In genomic region chr11:68312780-68313573, GRCh38 we compare ENCODE assay signal across 8 cellular contexts. TPM values are rescaled to one million over a fixed set of nuclear protein-coding genes. Genes with fewer than 3 reads are reported as not detected.
DNase-seq lines count a peak whose midpoint lies in the region; ATAC-seq and TF ChIP-seq lines count a peak whose summit lies in the region.

No MANE protein-coding gene starts in this region.

- peak; percentile 27 for DNase-seq in activated CD4-positive, alpha-beta T cell treated with anti-CD3 and anti-CD28 coated beads, Interleukin-2, amount 10 ng/mL, durations not matched to agents 7 days and 5 days
- no peak for DNase-seq in activated CD4-positive, alpha-beta T cell treated with anti-CD3 and anti-CD28 coated beads for 4 hours
- DNase-seq in esophagus muscularis mucosa (ENCODE audit: extremely low spot score): no peak
- peak; percentile 56 for DNase-seq in neural progenitor cell (ENCODE audit: low spot score)
- DNase-seq in central memory CD4-positive, alpha-beta T cell: no peak

- H3K27ac Mint-ChIP-seq in activated CD4-positive, alpha-beta T cell treated with anti-CD3 and anti-CD28 coated beads, Interleukin-2, amount 10 ng/mL, durations not matched to agents 7 days and 5 days: peak overlapping the region; percentile 85
- H3K27ac Mint-ChIP-seq in neural progenitor cell: peak overlapping the region; percentile 93

- H3K4me3 ChIP-seq in esophagus muscularis mucosa (peak overlapping the region; percentile 67 to 86 (median 76)), neural progenitor cell (peak overlapping the region; percentile 91)

- peak overlapping the region; percentile 100 for H3K4me2 ChIP-seq in neural progenitor cell

- no peak for ATAC-seq in GM18519 (IDR thresholded peaks at IDR 0.05; ENCODE audit: low FRiP score, unreplicated experiment)
- ATAC-seq in HG03354 (IDR thresholded peaks at IDR 0.05; ENCODE audit: poor library complexity, severe bottlenecking, unreplicated experiment): no peak

- no peaks in the 10 kb centered on the region for H3K36me3 ChIP-seq in esophagus muscularis mucosa
- no peaks in the 10 kb centered on the region for H3K36me3 ChIP-seq in neural progenitor cell

- CTCF ChIA-PET in activated CD4-positive, alpha-beta T cell treated with anti-CD3 and anti-CD28 coated beads, Interleukin-2, amount 10 ng/mL, durations not matched to agents 7 days and 5 days (lab: Charles Lee): no interaction called here

- 0% methylated on average over 5 of the region's 102 CpGs for WGBS in esophagus muscularis mucosa

- intact Hi-C loops in esophagus muscularis mucosa (cut with DNase I): loop anchor here (5.0 kb wide), 2 partner anchors 41 to 84 kb away; partner anchors contain the start of gene C11orf24

- peaks cover 49% of the 10 kb centered on the region for H3K79me2 ChIP-seq in neural progenitor cell (ENCODE audit: low read depth)

- H3K9ac ChIP-seq in neural progenitor cell: no peak overlapping the region

- H3K4me1 ChIP-seq in esophagus muscularis mucosa: peaks cover 50 to 59% (median 52%) of the 10 kb centered on the region in 4 donors
- H3K4me1 ChIP-seq in neural progenitor cell: peaks cover 14% of the 10 kb centered on the region

- peaks cover 25% of the 10 kb centered on the region for H4K20me1 ChIP-seq in neural progenitor cell (ENCODE audit: low read depth)

- TF ChIP-seq EP300 in esophagus muscularis mucosa (IDR thresholded peaks at IDR 0.05): no peak

- H3K9me3 ChIP-seq in esophagus muscularis mucosa: no peaks in the 10 kb centered on the region
- H3K9me3 ChIP-seq in neural progenitor cell (ENCODE audit: low read depth): no peaks in the 10 kb centered on the region

- POLR2A ChIA-PET in activated CD4-positive, alpha-beta T cell treated with anti-CD3 and anti-CD28 coated beads, Interleukin-2, amount 10 ng/mL, durations not matched to agents 7 days and 5 days (lab: Charles Lee): interaction anchor here (0.6 kb wide), 1 partner anchor 49 kb away, joined by 7 read pairs; no protein-coding TSS in a partner anchor

- no peaks in the 10 kb centered on the region for H3K27me3 ChIP-seq in esophagus muscularis mucosa
- peaks cover 24% of the 10 kb centered on the region for H3K27me3 ChIP-seq in neural progenitor cell

- H3K27me3 Mint-ChIP-seq in activated CD4-positive, alpha-beta T cell treated with anti-CD3 and anti-CD28 coated beads, Interleukin-2, amount 10 ng/mL, durations not matched to agents 7 days and 5 days: peaks cover 4% of the 10 kb centered on the region
- peaks cover 11% of the 10 kb centered on the region for H3K27me3 Mint-ChIP-seq in neural progenitor cell (ENCODE audit: insufficient read depth, low read depth)

- TF ChIP-seq CTCF in VCaP (conservative IDR thresholded peaks at IDR 0.05): 0 out of 2 replicates have a peak, but pooled peaks have one; percentile 4
- no peak for TF ChIP-seq CTCF in esophagus muscularis mucosa (IDR thresholded peaks at IDR 0.05)
- no peak for TF ChIP-seq CTCF in neural progenitor cell (IDR thresholded peaks at IDR 0.05)

- H3K9me3 Mint-ChIP-seq in activated CD4-positive, alpha-beta T cell treated with anti-CD3 and anti-CD28 coated beads, Interleukin-2, amount 10 ng/mL, durations not matched to agents 7 days and 5 days: no peaks in the 10 kb centered on the region
- H3K9me3 Mint-ChIP-seq in neural progenitor cell: no peaks in the 10 kb centered on the region

- H3K36me3 Mint-ChIP-seq in activated CD4-positive, alpha-beta T cell treated with anti-CD3 and anti-CD28 coated beads, Interleukin-2, amount 10 ng/mL, durations not matched to agents 7 days and 5 days (ENCODE audit: low read depth): peaks cover 7% of the 10 kb centered on the region
- no peaks in the 10 kb centered on the region for H3K36me3 Mint-ChIP-seq in neural progenitor cell

- H3K27ac ChIP-seq in VCaP: peak overlapping the region; percentile 89
- H3K27ac ChIP-seq in esophagus muscularis mucosa (replicated peaks in 1 of 4): peak overlapping the region; percentile 88 to 90 (median 90)
- H3K27ac ChIP-seq in neural progenitor cell: no peak overlapping the region

- peak overlapping the region; percentile 11 for H2AFZ ChIP-seq in neural progenitor cell (replicated peaks)

- peak overlapping the region; percentile 87 for H3K4me3 Mint-ChIP-seq in activated CD4-positive, alpha-beta T cell treated with anti-CD3 and anti-CD28 coated beads, Interleukin-2, amount 10 ng/mL, durations not matched to agents 7 days and 5 days
- H3K4me3 Mint-ChIP-seq in neural progenitor cell: peak overlapping the region; percentile 95

- peaks cover 29% of the 10 kb centered on the region for H3F3A ChIP-seq in neural progenitor cell (ENCODE audit: low read depth)

- TF ChIP-seq POLR2A in esophagus muscularis mucosa (IDR thresholded peaks at IDR 0.05; ENCODE audit: low read depth): no peak

- H3K4me1 Mint-ChIP-seq in activated CD4-positive, alpha-beta T cell treated with anti-CD3 and anti-CD28 coated beads, Interleukin-2, amount 10 ng/mL, durations not matched to agents 7 days and 5 days: peaks cover 53% of the 10 kb centered on the region
- peaks cover 32% of the 10 kb centered on the region for H3K4me1 Mint-ChIP-seq in neural progenitor cell

RNA-seq across cellular contexts. Expression of gene LRP5, which starts 0.6 kb away (rescaled TPM):
- total RNA-seq in activated CD4-positive, alpha-beta T cell treated with anti-CD3 and anti-CD28 coated beads, Interleukin-2, amount 10 ng/mL, durations not matched to agents 7 days and 5 days: 10 to 100 TPM; 32.2 to 32.7 TPM
- 10 to 100 TPM; 34.0 to 78.4 (median 56.2) TPM for total RNA-seq in esophagus muscularis mucosa
- total RNA-seq in neural progenitor cell (ENCODE audit: low replicate concordance): 7.3 and 24.0 TPM in 2 replicates

RNA-seq across cellular contexts. Expression of gene C11orf24, which starts 41.2 kb away (rescaled TPM):
- total RNA-seq in activated CD4-positive, alpha-beta T cell treated with anti-CD3 and anti-CD28 coated beads, Interleukin-2, amount 10 ng/mL, durations not matched to agents 7 days and 5 days: 10 to 100 TPM; 20.0 to 25.2 TPM
- total RNA-seq in esophagus muscularis mucosa (10 to 100 TPM; 27.0 to 41.5 (median 31.5) TPM), neural progenitor cell (ENCODE audit: low replicate concordance) (9.7 and 19.9 TPM in 2 replicates)

Comparison
In these comparisons a context has a peak if more than half of its experiments do, and no peak if none do; other contexts are left out.
1. DNase-seq: peak in activated CD4-positive, alpha-beta T cell treated with anti-CD3 and anti-CD28 coated beads, Interleukin-2, amount 10 ng/mL, durations not matched to agents 7 days and 5 days (single experiment) and neural progenitor cell (single experiment); none in activated CD4-positive, alpha-beta T cell treated with anti-CD3 and anti-CD28 coated beads for 4 hours (0 of 2), esophagus muscularis mucosa (single experiment) and central memory CD4-positive, alpha-beta T cell (single experiment).